1 cellular context compared by ENCODE assay signal in the genomic region with DNA sequence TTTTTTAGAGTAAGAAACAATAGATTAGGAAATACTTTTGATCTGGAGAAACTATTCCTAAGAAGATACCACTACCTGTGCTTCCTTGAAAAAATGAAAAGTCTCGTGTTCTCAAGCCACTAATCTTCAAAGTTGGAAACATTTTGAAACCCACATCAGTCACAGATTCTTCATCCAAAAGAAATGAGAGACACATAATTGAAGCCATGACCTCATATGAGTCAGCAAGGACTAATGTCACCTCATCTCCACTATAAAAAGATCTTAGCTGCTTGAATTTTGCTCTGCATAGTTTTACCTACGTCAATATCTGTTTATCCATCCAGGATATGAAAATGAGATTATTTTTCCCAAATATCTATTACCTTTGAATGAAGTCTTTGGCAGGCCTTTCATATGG.
TF ChIP-seq lines count a peak whose summit lies in the region.

No MANE protein-coding gene starts in this region.

TF ChIP-seq in GM23338, 12 proteins besides CTCF, POLR2A, EP300 and RAD21 (continued from another document):
- TF ChIP-seq, protein P1, sequence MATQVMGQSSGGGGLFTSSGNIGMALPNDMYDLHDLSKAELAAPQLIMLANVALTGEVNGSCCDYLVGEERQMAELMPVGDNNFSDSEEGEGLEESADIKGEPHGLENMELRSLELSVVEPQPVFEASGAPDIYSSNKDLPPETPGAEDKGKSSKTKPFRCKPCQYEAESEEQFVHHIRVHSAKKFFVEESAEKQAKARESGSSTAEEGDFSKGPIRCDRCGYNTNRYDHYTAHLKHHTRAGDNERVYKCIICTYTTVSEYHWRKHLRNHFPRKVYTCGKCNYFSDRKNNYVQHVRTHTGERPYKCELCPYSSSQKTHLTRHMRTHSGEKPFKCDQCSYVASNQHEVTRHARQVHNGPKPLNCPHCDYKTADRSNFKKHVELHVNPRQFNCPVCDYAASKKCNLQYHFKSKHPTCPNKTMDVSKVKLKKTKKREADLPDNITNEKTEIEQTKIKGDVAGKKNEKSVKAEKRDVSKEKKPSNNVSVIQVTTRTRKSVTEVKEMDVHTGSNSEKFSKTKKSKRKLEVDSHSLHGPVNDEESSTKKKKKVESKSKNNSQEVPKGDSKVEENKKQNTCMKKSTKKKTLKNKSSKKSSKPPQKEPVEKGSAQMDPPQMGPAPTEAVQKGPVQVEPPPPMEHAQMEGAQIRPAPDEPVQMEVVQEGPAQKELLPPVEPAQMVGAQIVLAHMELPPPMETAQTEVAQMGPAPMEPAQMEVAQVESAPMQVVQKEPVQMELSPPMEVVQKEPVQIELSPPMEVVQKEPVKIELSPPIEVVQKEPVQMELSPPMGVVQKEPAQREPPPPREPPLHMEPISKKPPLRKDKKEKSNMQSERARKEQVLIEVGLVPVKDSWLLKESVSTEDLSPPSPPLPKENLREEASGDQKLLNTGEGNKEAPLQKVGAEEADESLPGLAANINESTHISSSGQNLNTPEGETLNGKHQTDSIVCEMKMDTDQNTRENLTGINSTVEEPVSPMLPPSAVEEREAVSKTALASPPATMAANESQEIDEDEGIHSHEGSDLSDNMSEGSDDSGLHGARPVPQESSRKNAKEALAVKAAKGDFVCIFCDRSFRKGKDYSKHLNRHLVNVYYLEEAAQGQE (IDR thresholded peaks at IDR 0.05; ENCODE audit: unreplicated experiment): no peak
- no peak for TF ChIP-seq STAT1 (IDR thresholded peaks at IDR 0.05; ENCODE audit: unreplicated experiment)
- no peak for TF ChIP-seq EZH2phosphoT487 (IDR thresholded peaks at IDR 0.05; ENCODE audit: unreplicated experiment)
- no peak for TF ChIP-seq ZNF331 (CRISPR knock-in tag; IDR thresholded peaks at IDR 0.05; ENCODE audit: low read depth)
